23 cellular contexts compared by ENCODE assay signal in genomic region chr3:94175677-94176076, GRCh38.
"Had no signal": no experiment of that assay in that cellular context is flagged by ENCODE, and none has a peak within 500 bp of the region (broad histone marks: within the 10 kb centered on the region; RNA-seq: fewer than 3 reads in every experiment).

No MANE protein-coding gene starts in this region.

- H3K4me3 Mint-ChIP-seq: activated B cell treated with CpG ODN at 0.5 μM for 24 hours; activated CD4-positive, alpha-beta T cell treated with anti-CD3 and anti-CD28 coated beads, Interleukin-2, amount 10 ng/mL, durations not matched to agents 24 days and 14 days; activated T-cell treated with anti-CD3 and anti-CD28 coated beads, Interleukin-2, amount 50 U/mL, for 4 hours; T-helper 17 cell had no signal

- H3K36me3 Mint-ChIP-seq: activated naive CD4-positive, alpha-beta T cell treated with anti-CD3 and anti-CD28 coated beads, Interleukin-2, amount 50 U/mL, for 72 hours had no signal

- H3K4me1 Mint-ChIP-seq: activated B cell treated with CpG ODN at 0.5 μM for 24 hours; activated CD4-positive, alpha-beta T cell treated with anti-CD3 and anti-CD28 coated beads, Interleukin-2, amount 10 ng/mL, durations not matched to agents 24 days and 14 days; T-helper 17 cell had no signal

- H3K9me3 Mint-ChIP-seq: activated B cell treated with CpG ODN at 0.5 μM for 24 hours; activated CD4-positive, alpha-beta T cell treated with anti-CD3 and anti-CD28 coated beads, Interleukin-2, amount 10 ng/mL, durations not matched to agents 24 days and 14 days; activated naive CD4-positive, alpha-beta T cell treated with anti-CD3 and anti-CD28 coated beads, Interleukin-2, amount 50 U/mL, for 72 hours; activated T-cell treated with anti-CD3 and anti-CD28 coated beads, Interleukin-2, amount 50 U/mL, for 4 hours had no signal

- H3K27ac Mint-ChIP-seq: activated B cell treated with CpG ODN at 0.5 μM for 24 hours; activated CD4-positive, alpha-beta T cell treated with anti-CD3 and anti-CD28 coated beads, Interleukin-2, amount 10 ng/mL, durations not matched to agents 24 days and 14 days; activated naive CD4-positive, alpha-beta T cell treated with anti-CD3 and anti-CD28 coated beads, Interleukin-2, amount 50 U/mL, for 72 hours; T-helper 17 cell had no signal

- ATAC-seq: activated naive CD4-positive, alpha-beta T cell treated with anti-CD3 and anti-CD28 coated beads, Interleukin-2, amount 50 U/mL, for 72 hours; activated T-cell treated with anti-CD3 and anti-CD28 coated beads, Interleukin-2, amount 50 U/mL, for 4 hours; T-helper 17 cell had no signal

- H3K27me3 Mint-ChIP-seq: activated B cell treated with CpG ODN at 0.5 μM for 24 hours had no signal

- DNase-seq: activated B cell treated with CpG ODN at 0.5 μM for 24 hours; activated CD4-positive, alpha-beta T cell treated with anti-CD3 and anti-CD28 coated beads for 1 hour; activated CD4-positive, alpha-beta T cell treated with anti-CD3 and anti-CD28 coated beads, Interleukin-2, amount 10 ng/mL, durations not matched to agents 24 days and 14 days; activated CD4-positive, alpha-beta T cell treated with anti-CD3 and anti-CD28 coated beads, Interleukin-2, amount 50 U/mL, for 48 hours; activated effector memory CD4-positive, alpha-beta T cell treated with anti-CD3 and anti-CD28 coated beads, Interleukin-2, amount 50 U/mL, for 16 hours; activated naive CD4-positive, alpha-beta T cell treated with Interleukin-2 at 50 U/mL for 16 hours; activated T-cell treated with anti-CD3 and anti-CD28 coated beads, Interleukin-2, amount 50 U/mL, for 4 hours; anterior cingulate cortex; cerebellar nuclear complex; Kasumi-1; NCI-H1048; NCI-H146; NCI-H187 treated with DMSO at 0.1 percent for 48 hours; NCI-H2081 treated with DMSO at 0.1 percent for 48 hours; NCI-H2171; NCI-H2227 treated with DMSO at 0.1 percent for 48 hours; NCI-H446 treated with DMSO at 0.1 percent for 48 hours; NCI-H524 treated with DMSO at 0.1 percent for 48 hours; NCI-H774; SIG-M5; T-helper 17 cell; T-helper 9 cell had no signal
